In the genomic region with DNA sequence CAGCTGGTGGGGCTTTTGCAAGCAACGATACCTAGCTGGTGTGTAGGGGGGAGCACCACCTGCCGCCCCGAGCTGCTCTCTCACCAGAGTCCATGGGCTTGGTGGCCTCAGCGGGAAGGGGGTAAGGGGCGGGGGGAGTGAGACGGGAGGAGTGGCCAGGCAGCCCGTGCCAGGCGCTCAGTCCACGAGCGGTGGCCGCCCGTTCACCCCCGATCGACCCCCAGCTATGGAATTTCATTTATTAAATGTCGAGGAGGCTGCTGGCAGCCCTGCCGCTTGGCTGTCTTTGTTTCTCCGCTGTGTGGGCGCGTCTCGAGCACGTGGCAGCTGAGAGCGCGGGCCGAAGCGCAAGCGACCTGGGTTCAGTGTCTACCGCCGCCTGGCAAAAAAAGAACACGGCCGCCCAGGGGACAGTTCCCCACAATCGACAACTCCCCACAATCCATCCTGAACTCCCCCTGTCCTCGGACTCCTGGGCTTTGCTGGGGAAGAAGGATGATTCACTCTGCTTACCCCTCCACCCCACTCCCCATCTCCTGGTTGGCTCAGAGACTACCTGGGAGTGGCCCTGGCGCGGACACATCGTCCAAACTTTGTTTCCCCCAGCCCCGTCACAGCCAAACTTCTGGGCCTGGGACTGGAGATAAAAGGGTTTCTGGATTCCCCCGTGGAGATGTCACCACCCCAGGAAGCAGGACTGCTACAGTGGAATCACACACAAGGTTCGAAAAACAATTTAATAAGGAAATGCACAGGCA, we compare ENCODE assay signal across 8 cellular contexts. TPM values are rescaled to one million over a fixed set of nuclear protein-coding genes. Genes with fewer than 3 reads are reported as not detected.
DNase-seq lines count a peak whose midpoint lies in the region; ATAC-seq and TF ChIP-seq lines count a peak whose summit lies in the region.

No MANE protein-coding gene starts in this region.

- H2AFZ ChIP-seq in GM23338 (peak overlapping the region; percentile 99), smooth muscle cell (ENCODE audit: low read depth) (peak overlapping the region; percentile 76)

- TF ChIP-seq CTCF in GM23338 (conservative IDR thresholded peaks at IDR 0.05; ENCODE audit: low read depth in 2 of 2): no peak
- no peak for TF ChIP-seq CTCF in astrocyte of the spinal cord (IDR thresholded peaks at IDR 0.05; ENCODE audit: low read depth, low read length)
- no peak for TF ChIP-seq CTCF in smooth muscle cell (IDR thresholded peaks at IDR 0.05; ENCODE audit: borderline replicate concordance, insufficient read depth, poor library complexity, severe bottlenecking)

- H3K4me2 ChIP-seq in GM23338 (peak overlapping the region; percentile 79), smooth muscle cell (peak overlapping the region; percentile 92)

- in situ Hi-C loops in astrocyte of the spinal cord (cut with HindIII; ENCODE audit: low sequenced_read_pairs): no loop called here

- H3F3A ChIP-seq in GM23338 (replicated peaks; ENCODE audit: low read depth) (peaks cover 23% of the 10 kb centered on the region), smooth muscle cell (ENCODE audit: low read depth) (peaks cover 6% of the 10 kb centered on the region)

- no peak overlapping the region; the same call in 1 of the 2 replicates for H3K27ac ChIP-seq in GM23338 (ENCODE audit: low read depth)
- peak overlapping the region; percentile 7 for H3K27ac ChIP-seq in smooth muscle cell (ENCODE audit: low read depth)

- H3K27me3 Mint-ChIP-seq in GM23338 (ENCODE audit: insufficient read depth, low read depth, poor library complexity): peaks cover 30% of the 10 kb centered on the region

- H3K27ac Mint-ChIP-seq in GM23338: peak overlapping the region; percentile 80

- peak overlapping the region; percentile 81 for H3K4me3 ChIP-seq in GM23338
- peak overlapping the region; percentile 34 for H3K4me3 ChIP-seq in astrocyte of the spinal cord (ENCODE audit: low read depth, low read length)
- peak overlapping the region; percentile 50 for H3K4me3 ChIP-seq in smooth muscle cell

- H3K79me2 ChIP-seq in GM23338 (replicated peaks; ENCODE audit: insufficient read depth) (peaks cover 31% of the 10 kb centered on the region), smooth muscle cell (ENCODE audit: low read depth) (peaks cover 27% of the 10 kb centered on the region)

- H4K20me1 ChIP-seq in GM23338 (replicated peaks; ENCODE audit: insufficient read depth): peaks cover 14% of the 10 kb centered on the region
- peaks cover 46% of the 10 kb centered on the region for H4K20me1 ChIP-seq in smooth muscle cell (ENCODE audit: low read depth)

- peaks cover 43% of the 10 kb centered on the region for H3K4me1 Mint-ChIP-seq in GM23338

- H3K4me3 Mint-ChIP-seq in GM23338: peak overlapping the region; percentile 89

- peaks cover 12% of the 10 kb centered on the region for H3K27me3 ChIP-seq in GM23338 (ENCODE audit: insufficient read depth)
- no peaks in the 10 kb centered on the region for H3K27me3 ChIP-seq in smooth muscle cell (ENCODE audit: low read depth)

- no peaks in the 10 kb centered on the region for H3K9me2 ChIP-seq in GM23338 (ENCODE audit: insufficient read depth)

- H3K9ac ChIP-seq in smooth muscle cell (ENCODE audit: low read depth): no peak overlapping the region

- H3K9me3 ChIP-seq in smooth muscle cell (replicated peaks; ENCODE audit: low read depth): no peaks in the 10 kb centered on the region

- 2% methylated on average over 34 of the region's 38 CpGs for WGBS in smooth muscle cell (ENCODE audit: low lambda C conversion rate)

- DNase-seq in AG08396 (ENCODE audit: low spot score): peak; percentile 65
- peak; percentile 86 for DNase-seq in GM23338 (ENCODE audit: low spot score)
- peak; percentile 54 for DNase-seq in OCI-M2 (lab: John Stamatoyannopoulos, UW; ENCODE audit: unreplicated experiment)
- DNase-seq in astrocyte of the spinal cord (ENCODE audit: low read depth, low spot score): no peak
- peak; percentile 60 for DNase-seq in iPS-NIHi11 (ENCODE audit: low spot score)
- peak; percentile 56 for DNase-seq in smooth muscle cell (lab: John Stamatoyannopoulos, UW; ENCODE audit: unreplicated experiment)
- DNase-seq in SW 1271 (lab: John Stamatoyannopoulos, UW): no peak
- DNase-seq in T-helper 9 cell: no peak

- no peaks in the 10 kb centered on the region for H3K9me3 Mint-ChIP-seq in GM23338

- no peaks in the 10 kb centered on the region; the same call in 2 of the 3 replicates for H3K36me3 Mint-ChIP-seq in GM23338 (ENCODE audit: low read depth)

- ATAC-seq in GM23338: peak; percentile 35

- H3K36me3 ChIP-seq in GM23338 (ENCODE audit: insufficient read depth) (no peaks in the 10 kb centered on the region), smooth muscle cell (ENCODE audit: low read depth) (no peaks in the 10 kb centered on the region)

- H3K4me1 ChIP-seq in GM23338 (ENCODE audit: insufficient read depth) (peaks cover 32% of the 10 kb centered on the region), smooth muscle cell (ENCODE audit: low read depth) (peaks cover 38% of the 10 kb centered on the region)

RNA-seq across cellular contexts. Expression of a gene that starts 1.7 kb away (rescaled TPM):
- total RNA-seq in GM23338 (2014; rRNA removed; shearing (Covaris generic)): 48.2 and 60.9 TPM in 2 replicates
- 15.9 and 16.2 TPM in 2 replicates for polyA plus RNA-seq in GM23338 (2016; fragmentation: Nextera tagmentation; extraction: Ambion mirVana)
- total RNA-seq in smooth muscle cell: 12.7 and 17.6 TPM in 2 replicates
- 23.0 and 34.7 TPM in 2 replicates for polyA plus RNA-seq in smooth muscle cell

RNA-seq across cellular contexts. Expression of a gene that starts 1.8 kb away (rescaled TPM):
- total RNA-seq in GM23338 (2014; rRNA removed; shearing (Covaris generic)): 55.0 and 57.4 TPM in 2 replicates
- polyA plus RNA-seq in GM23338 (2016; fragmentation: Nextera tagmentation; extraction: Ambion mirVana) (8.2 and 9.6 TPM in 2 replicates), smooth muscle cell (6.7 and 6.8 TPM in 2 replicates)
- total RNA-seq in smooth muscle cell: 2.8 and 3.6 TPM in 2 replicates

RNA-seq across cellular contexts. Expression of a gene that starts 22.7 kb away (rescaled TPM):
- total RNA-seq in GM23338 (2014; rRNA removed; shearing (Covaris generic)): 28.6 and 38.9 TPM in 2 replicates
- 21.0 and 21.4 TPM in 2 replicates for polyA plus RNA-seq in GM23338 (2016; fragmentation: Nextera tagmentation; extraction: Ambion mirVana)
- 35.4 and 50.7 TPM in 2 replicates for total RNA-seq in smooth muscle cell
- 105 and 107 TPM in 2 replicates for polyA plus RNA-seq in smooth muscle cell

RNA-seq across cellular contexts. Expression of a gene that starts 24.3 kb away (rescaled TPM):
- 2.5 and 2.6 TPM in 2 replicates for total RNA-seq in GM23338 (2014; rRNA removed; shearing (Covaris generic))
- 0.27 and 0.92 TPM in 2 replicates for polyA plus RNA-seq in GM23338 (2016; fragmentation: Nextera tagmentation; extraction: Ambion mirVana)
- total RNA-seq in smooth muscle cell: 5.0 and 7.0 TPM in 2 replicates
- polyA plus RNA-seq in smooth muscle cell: 6.4 and 7.4 TPM in 2 replicates

RNA-seq across cellular contexts. Expression of a gene that starts 31.6 kb away (rescaled TPM):
- 5.0 and 5.2 TPM in 2 replicates for total RNA-seq in GM23338 (2014; rRNA removed; shearing (Covaris generic))
- polyA plus RNA-seq in GM23338 (2016; fragmentation: Nextera tagmentation; extraction: Ambion mirVana) (2.5 and 2.6 TPM in 2 replicates), smooth muscle cell (2.4 and 2.9 TPM in 2 replicates)
- 2.4 and 6.2 TPM in 2 replicates for total RNA-seq in smooth muscle cell

Comparison
In these comparisons a context has a peak if more than half of its experiments do, and no peak if none do; other contexts are left out.
1. DNase-seq: peak in AG08396 (single experiment), GM23338 (single experiment), OCI-M2 (single experiment), iPS-NIHi11 (single experiment) and smooth muscle cell (single experiment); none in astrocyte of the spinal cord (single experiment), SW 1271 (0 of 2) and T-helper 9 cell (single experiment).
2. RNA of a gene that starts 1.8 kb away (total RNA-seq): 55.0 to 57.4 TPM in GM23338; 2.8 to 3.6 TPM in smooth muscle cell; every median in the first group is over 10 times any median in the second.
3. Peak in every context shown above with its lines, with median percentiles within 50 percentile points of each other: H3K4me3 ChIP-seq.